19 cellular contexts compared by ENCODE assay signal in the genomic region with DNA sequence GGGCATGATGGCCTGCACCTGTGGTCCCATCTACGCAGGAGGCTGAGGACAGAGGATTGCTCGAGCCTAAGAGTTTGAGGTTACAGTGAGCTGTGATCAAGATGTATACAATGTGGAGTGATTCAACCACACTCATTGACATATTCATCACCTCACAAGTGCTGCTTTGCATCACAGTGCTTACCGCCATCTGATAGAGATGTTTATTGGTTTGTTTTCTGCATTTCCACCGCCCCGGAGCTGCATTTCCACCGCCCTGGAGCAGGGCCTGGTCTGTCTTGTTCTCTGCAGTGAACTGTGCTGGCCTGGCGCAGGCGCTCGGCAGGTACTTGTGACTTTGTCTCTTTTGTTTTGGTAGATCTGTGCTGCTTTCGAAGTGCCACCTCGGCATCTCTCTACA.
"Had no signal": no experiment of that assay in that cellular context is flagged by ENCODE, and none has a peak within 500 bp of the region (broad histone marks: within the 10 kb centered on the region; RNA-seq: fewer than 3 reads in every experiment).

No MANE protein-coding gene starts in this region.

- H3K27me3 Mint-ChIP-seq: activated CD4-positive, alpha-beta T cell treated with anti-CD3 and anti-CD28 coated beads, Interleukin-2, amount 10 ng/mL, durations not matched to agents 7 days and 5 days; activated naive CD4-positive, alpha-beta T cell treated with anti-CD3 and anti-CD28 coated beads, Interleukin-2, amount 50 U/mL, for 24 hours had no signal

- DNase-seq: activated CD4-positive, alpha-beta T cell treated with anti-CD3 and anti-CD28 coated beads, Interleukin-2, amount 10 ng/mL, durations not matched to agents 7 days and 5 days; activated CD4-positive, CD25-positive, alpha-beta regulatory T cell; activated CD8-positive, alpha-beta memory T cell treated with anti-CD3 and anti-CD28 coated beads, Interleukin-2, amount 50 U/mL, for 4 hours; activated effector memory CD4-positive, alpha-beta T cell treated with Interleukin-2 at 50 U/mL for 16 hours; activated T-cell treated with anti-CD3 and anti-CD28 coated beads, Interleukin-2, amount 50 U/mL, for 4 hours; adrenal gland; foreskin keratinocyte; left colon; right lobe of liver; small intestine; stimulated activated CD4-positive, alpha-beta T cell treated with anti-CD3 and anti-CD28 coated beads, Interleukin-4, amount 100 ng/mL, for 1 hour; SW 1271 had no signal

- H3K4me3 Mint-ChIP-seq: activated CD4-positive, alpha-beta T cell treated with anti-CD3 and anti-CD28 coated beads, Interleukin-2, amount 10 ng/mL, durations not matched to agents 7 days and 5 days; activated naive CD4-positive, alpha-beta T cell treated with anti-CD3 and anti-CD28 coated beads, Interleukin-2, amount 50 U/mL, for 24 hours; mesothelial cell of epicardium; neural crest cell had no signal

- H3K36me3 Mint-ChIP-seq: activated naive CD4-positive, alpha-beta T cell treated with anti-CD3 and anti-CD28 coated beads, Interleukin-2, amount 50 U/mL, for 24 hours had no signal

- H3K9me3 Mint-ChIP-seq: activated CD4-positive, alpha-beta T cell treated with anti-CD3 and anti-CD28 coated beads, Interleukin-2, amount 10 ng/mL, durations not matched to agents 7 days and 5 days; activated naive CD4-positive, alpha-beta T cell treated with anti-CD3 and anti-CD28 coated beads, Interleukin-2, amount 50 U/mL, for 24 hours; activated T-cell treated with anti-CD3 and anti-CD28 coated beads, Interleukin-2, amount 50 U/mL, for 4 hours; mesothelial cell of epicardium had no signal

- H3K27ac Mint-ChIP-seq: activated CD4-positive, alpha-beta T cell treated with anti-CD3 and anti-CD28 coated beads, Interleukin-2, amount 10 ng/mL, durations not matched to agents 7 days and 5 days; activated naive CD4-positive, alpha-beta T cell treated with anti-CD3 and anti-CD28 coated beads, Interleukin-2, amount 50 U/mL, for 24 hours had no signal

- H3K4me3 ChIP-seq: adrenal gland, cardiac muscle cell, hepatocyte, lung, pancreas, right lobe of liver had no signal

- ATAC-seq: activated T-cell treated with anti-CD3 and anti-CD28 coated beads, Interleukin-2, amount 50 U/mL, for 4 hours; foreskin keratinocyte; left colon; pancreas had no signal
